1 cellular context compared by ENCODE assay signal in genomic region chr17:78617371-78618061, GRCh38.
TF ChIP-seq lines count a peak whose summit lies in the region.

No MANE protein-coding gene starts in this region.

TF ChIP-seq in IMR-90, 13 proteins besides CTCF, POLR2A, EP300 and RAD21:
- TF ChIP-seq RCOR1 (IDR thresholded peaks at IDR 0.05; ENCODE audit: insufficient replicate concordance, low read length) (no peak), BHLHE40 (IDR thresholded peaks at IDR 0.05; ENCODE audit: low read depth, low read length) (no peak)
